1 cellular context compared by ENCODE assay signal in the genomic region with DNA sequence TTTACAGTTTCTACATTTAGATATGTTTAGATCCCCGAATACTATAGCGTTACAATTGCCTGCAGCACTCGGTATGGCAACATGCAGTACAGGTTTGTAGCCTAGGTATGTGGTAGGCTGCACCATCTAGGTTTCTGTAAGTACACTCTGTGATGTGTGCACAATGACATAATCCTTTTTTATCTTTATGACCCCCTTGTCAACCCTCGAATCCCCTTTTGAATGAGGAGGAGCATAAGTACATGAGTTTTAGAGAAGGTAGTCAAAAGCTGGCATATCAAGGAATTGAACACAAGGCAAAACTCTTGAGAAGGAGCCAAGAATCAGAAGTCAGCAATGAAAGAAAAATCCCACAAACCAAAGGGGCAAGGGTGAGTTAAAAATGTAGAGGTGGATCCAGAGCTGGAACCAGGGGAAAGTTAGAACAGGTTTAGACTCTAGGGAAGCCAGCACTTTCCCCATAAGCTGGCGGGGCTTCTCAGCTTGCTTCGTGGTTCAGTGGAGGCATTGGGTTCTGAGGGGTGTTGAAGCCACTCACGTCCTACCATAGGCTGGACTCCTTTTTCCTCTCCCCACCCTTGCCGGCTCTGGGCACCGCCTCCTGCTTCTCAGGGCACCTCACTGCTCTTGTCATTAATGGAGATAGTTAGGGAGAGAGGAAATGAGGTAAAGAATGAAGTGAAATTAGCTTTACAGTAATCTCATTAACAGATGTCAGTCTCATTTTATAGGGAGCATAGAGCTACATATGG.
TF ChIP-seq lines count a peak whose summit lies in the region.

No MANE protein-coding gene starts in this region.

TF ChIP-seq in WTC11, 78 proteins besides CTCF, POLR2A, EP300 and RAD21 (continued from another document):
- TF ChIP-seq, protein P1, sequence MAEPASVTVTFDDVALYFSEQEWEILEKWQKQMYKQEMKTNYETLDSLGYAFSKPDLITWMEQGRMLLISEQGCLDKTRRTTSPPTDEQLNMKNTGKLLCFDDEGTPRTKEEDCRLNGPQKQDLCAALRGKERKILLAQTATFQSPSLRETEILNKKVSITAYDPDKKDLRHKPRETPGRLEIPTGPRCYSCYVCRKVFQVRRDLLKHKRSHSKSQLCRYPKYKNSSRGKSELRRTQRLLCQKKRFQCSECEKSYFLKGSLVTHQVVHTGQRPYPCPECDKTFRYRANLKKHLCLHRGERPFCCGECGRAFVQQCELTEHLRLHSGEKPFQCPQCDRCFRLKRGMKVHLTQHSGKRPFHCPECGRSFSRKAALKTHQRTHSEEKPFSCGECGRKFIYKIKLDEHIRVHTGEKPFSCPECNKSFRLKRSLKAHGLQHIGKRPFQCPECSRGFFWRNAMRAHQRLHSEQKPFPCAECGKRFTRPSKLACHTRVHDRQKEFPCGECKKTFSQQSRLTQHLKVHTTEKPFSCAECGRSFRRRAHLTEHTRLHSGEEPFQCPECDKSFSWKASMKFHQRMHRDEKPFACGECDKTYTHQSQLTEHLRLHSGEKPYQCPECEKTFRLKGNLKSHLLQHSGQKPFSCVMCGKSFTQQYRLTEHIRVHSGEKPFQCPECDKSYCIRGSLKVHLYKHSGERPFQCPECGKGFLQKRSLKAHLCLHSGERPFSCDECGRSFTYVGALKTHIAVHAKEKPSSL (CRISPR knock-in tag; conservative IDR thresholded peaks at IDR 0.05) = no peak
- TF ChIP-seq ZNF263 (CRISPR knock-in tag; IDR thresholded peaks at IDR 0.05; ENCODE audit: low read depth) = no peak
